Comparison of ENCODE assay signal across 9 cellular contexts in the genomic region with DNA sequence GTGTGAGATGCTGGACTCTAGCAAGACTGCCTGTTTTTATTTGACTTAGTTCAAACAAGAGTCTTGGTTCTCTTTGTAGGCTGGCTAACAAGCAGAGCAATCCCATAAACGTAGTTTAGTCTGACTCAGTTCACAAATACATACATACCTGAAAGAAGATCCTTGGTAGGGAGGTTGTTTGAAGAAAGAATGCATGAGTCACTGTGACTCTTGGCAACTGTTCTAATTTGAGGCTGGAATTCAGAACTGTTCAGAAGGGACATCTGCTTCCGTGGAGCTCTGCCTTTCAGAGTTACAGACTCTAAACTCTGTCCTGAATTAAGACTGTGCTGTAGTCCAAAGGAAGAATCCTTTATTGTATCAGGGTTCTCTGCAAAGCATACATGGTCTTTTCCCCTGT. TPM values are rescaled to one million over a fixed set of nuclear protein-coding genes. Genes with fewer than 3 reads are reported as not detected.
DNase-seq lines count a peak whose midpoint lies in the region; TF ChIP-seq lines count a peak whose summit lies in the region.
"Had no signal": no experiment of that assay in that cellular context is flagged by ENCODE, and none has a peak within 500 bp of the region (broad histone marks: within the 10 kb centered on the region; RNA-seq: fewer than 3 reads in every experiment).

No MANE protein-coding gene starts in this region.

- H3K9me3 ChIP-seq in stomach smooth muscle (ENCODE audit: control insufficient read depth in 2 of 2, low read length in 2 of 2) (no peaks in the 10 kb centered on the region), stomach (no peaks in the 10 kb centered on the region)

- TF ChIP-seq POLR2A in stomach (IDR thresholded peaks at IDR 0.05): no peak

- H3K36me3 ChIP-seq in stomach smooth muscle (ENCODE audit: control insufficient read depth in 2 of 2, insufficient read depth in 2 of 2, low read length in 2 of 2): peaks cover 0 to 4% of the 10 kb centered on the region in 2 donors
- peaks cover 1 to 42% (median 27%) of the 10 kb centered on the region in 4 donors for H3K36me3 ChIP-seq in stomach

- intact Hi-C loops in stomach (cut with DNase I; ENCODE audit: low total_unique reads): no loop called here

- peak overlapping the region; percentile 1 for H3K27ac ChIP-seq in stomach smooth muscle (ENCODE audit: low read length)
- peak overlapping the region in 2 of 5 donors; percentile 26 to 67 for H3K27ac ChIP-seq in stomach
- H3K27ac ChIP-seq: KMS-11 had no signal

- in situ Hi-C loops in astrocyte of the cerebellum (cut with HindIII; ENCODE audit: low sequenced_read_pairs): no loop called here

- H3K4me3 ChIP-seq in astrocyte of the cerebellum (ENCODE audit: low read depth, low read length) (no peak overlapping the region), stomach smooth muscle (ENCODE audit: low read length in 2 of 2) (peak overlapping the region in 1 of 2 donors; percentile 0), stomach (no peak overlapping the region)

- H3K27me3 ChIP-seq in stomach smooth muscle (ENCODE audit: control insufficient read depth in 1 of 2, insufficient read depth in 2 of 2, low read length in 2 of 2) (no peaks in the 10 kb centered on the region), stomach (no peaks in the 10 kb centered on the region)

- peak overlapping the region in 1 of 2 donors; percentile 21 for H3K9ac ChIP-seq in stomach smooth muscle (ENCODE audit: low read length in 2 of 2)
- H3K9ac ChIP-seq: KMS-11 had no signal

- DNase-seq in HT-29 (ENCODE audit: low spot score) (peak; percentile 96), astrocyte of the cerebellum (ENCODE audit: low read depth) (peak; percentile 97), iPS-NIHi11 (ENCODE audit: low spot score) (peak; percentile 38), T-helper 9 cell (no peak), germinal center (ENCODE audit: low spot score) (no peak), stomach (no peak), NCI-H748 (lab: John Stamatoyannopoulos, UW; ENCODE audit: unreplicated experiment) (no peak)

- H3K4me1 ChIP-seq in stomach smooth muscle (ENCODE audit: control insufficient read depth, insufficient read depth, low read length) (no peaks in the 10 kb centered on the region), stomach (peaks cover 10 to 35% (median 17%) of the 10 kb centered on the region in 4 donors)

- TF ChIP-seq CTCF in astrocyte of the cerebellum (IDR thresholded peaks at IDR 0.05; ENCODE audit: low read depth, low read length, missing control alignments): no peak
- TF ChIP-seq CTCF in stomach (IDR thresholded peaks at IDR 0.05): no peak

- TF ChIP-seq EP300 in stomach (IDR thresholded peaks at IDR 0.05): no peak

- 17 to 28% (median 26%) methylated on average over 2 of the region's 2 CpGs for WGBS in stomach, 5 donors

RNA-seq across cellular contexts. Expression of a gene that starts 32.2 kb away (rescaled TPM):
- 25.8 and 26.6 TPM in 2 replicates for total RNA-seq in HT-29 (2014; rRNA removed; shearing (Covaris generic))
- total RNA-seq in stomach: 100 to 1,000 TPM in 2 of 5 donors, 10 to 100 TPM in 3; 22.9 to 176 (median 93.6) TPM
- polyA plus RNA-seq in stomach: 1 to 10 TPM; 5.6 to 7.0 (median 5.7) TPM

RNA-seq across cellular contexts. Expression of a gene that starts 32.5 kb away (rescaled TPM):
- 29.6 and 34.7 TPM in 2 replicates for total RNA-seq in HT-29 (2014; rRNA removed; shearing (Covaris generic))
- total RNA-seq in stomach: 10 to 100 TPM in 2 of 5 donors, 1 to 10 TPM in 3; 2.0 to 31.0 (median 7.0) TPM
- polyA plus RNA-seq in stomach: 10 to 100 TPM; 15.4 to 26.2 (median 21.0) TPM

Comparison
In these comparisons a context has a peak if more than half of its experiments do, and no peak if none do; other contexts are left out.
1. DNase-seq: peak in HT-29 (single experiment), astrocyte of the cerebellum (single experiment) and iPS-NIHi11 (single experiment); none in T-helper 9 cell (single experiment), germinal center (single experiment), stomach (single experiment) and NCI-H748 (single experiment).